In the genomic region with DNA sequence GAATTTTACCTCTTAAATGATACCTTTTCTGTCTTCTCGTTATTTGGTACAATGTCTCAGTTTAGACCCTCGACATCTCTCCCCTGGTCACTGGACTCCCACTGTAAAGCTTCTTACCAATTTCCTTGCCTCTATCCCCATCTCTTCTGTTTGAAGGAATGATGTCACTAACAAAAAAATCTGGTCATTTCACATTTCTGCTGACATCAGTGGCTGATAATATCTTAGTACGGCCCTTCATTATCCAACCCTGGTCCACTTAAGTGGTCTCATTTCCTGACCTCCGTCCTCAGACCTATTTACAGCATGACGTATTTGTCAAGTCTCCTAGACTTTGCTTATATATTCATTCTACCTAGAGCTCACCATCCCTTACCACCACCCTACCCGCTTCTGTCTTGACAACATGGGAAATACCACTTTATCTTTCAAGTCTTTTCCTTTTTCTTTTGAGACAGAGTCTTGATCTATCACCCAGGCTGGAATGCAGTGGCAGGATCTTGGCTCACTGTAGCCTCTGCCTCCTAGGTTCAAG, we compare ENCODE assay signal across 34 cellular contexts.
"Had no signal": no experiment of that assay in that cellular context is flagged by ENCODE, and none has a peak within 500 bp of the region (broad histone marks: within the 10 kb centered on the region; RNA-seq: fewer than 3 reads in every experiment).

No MANE protein-coding gene starts in this region.

- H3K4me3 Mint-ChIP-seq: activated B cell treated with CpG ODN at 0.5 μM for 24 hours; activated CD4-positive, alpha-beta memory T cell treated with anti-CD3 and anti-CD28 coated beads for 36 hours; activated CD4-positive, alpha-beta T cell treated with anti-CD3 and anti-CD28 coated beads, Interleukin-2, amount 10 ng/mL, durations not matched to agents 24 days and 14 days; activated CD8-positive, alpha-beta T cell treated with anti-CD3 and anti-CD28 coated beads for 36 hours; activated naive CD4-positive, alpha-beta T cell treated with anti-CD3 and anti-CD28 coated beads for 36 hours; activated naive CD8-positive, alpha-beta T cell treated with anti-CD3 and anti-CD28 coated beads for 36 hours; activated T-cell treated with anti-CD3 and anti-CD28 coated beads, Interleukin-2, amount 50 U/mL, for 4 hours; activated T-cell treated with anti-CD3 and anti-CD28 coated beads, Interleukin-2, amount 50 U/mL, for 72 hours; activated T-helper 1 cell treated with anti-CD3 and anti-CD28 coated beads, Interleukin-12 subunit alpha, Interleukin-12 subunit beta, Interleukin-2, Interleukin-4 antibody, amounts not matched to agents 30 ng/mL and 10 ng/mL and 1 ng/mL, durations not matched to agents 14 hours and 24 hours and 36 hours; activated T-helper 17 cell treated with anti-CD3 and anti-CD28 coated beads, Interleukin-2, amount 50 U/mL, for 72 hours; T-helper 1 cell treated with Interleukin-12 subunit alpha and Interleukin-12 subunit beta and Interleukin-4 antibody, amounts not matched to agents 30 μg/mL and 1 μg/mL, for 36 hours; T-helper 2 cell treated with Interferon-gamma antibody and Interleukin-4, amounts not matched to agents 5 μg/mL and 100 μg/mL, for 36 hours had no signal

- H3K27ac Mint-ChIP-seq: activated B cell treated with CpG ODN at 0.5 μM for 24 hours; activated CD4-positive, alpha-beta memory T cell treated with anti-CD3 and anti-CD28 coated beads for 36 hours; activated CD4-positive, alpha-beta T cell treated with anti-CD3 and anti-CD28 coated beads, Interleukin-2, amount 10 ng/mL, durations not matched to agents 24 days and 14 days; activated CD8-positive, alpha-beta T cell treated with anti-CD3 and anti-CD28 coated beads for 36 hours; activated naive CD4-positive, alpha-beta T cell treated with anti-CD3 and anti-CD28 coated beads for 36 hours; activated naive CD4-positive, alpha-beta T cell treated with anti-CD3 and anti-CD28 coated beads, Interleukin-2, amount 50 U/mL, for 72 hours; activated naive CD8-positive, alpha-beta T cell treated with anti-CD3 and anti-CD28 coated beads for 36 hours; activated T-cell treated with anti-CD3 and anti-CD28 coated beads, Interleukin-2, amount 50 U/mL, for 72 hours; activated T-helper 1 cell treated with anti-CD3 and anti-CD28 coated beads, Interleukin-12 subunit alpha, Interleukin-12 subunit beta, Interleukin-2, Interleukin-4 antibody, amounts not matched to agents 30 ng/mL and 10 ng/mL and 1 ng/mL, durations not matched to agents 14 hours and 24 hours and 36 hours; activated T-helper 17 cell treated with anti-CD3 and anti-CD28 coated beads, Interleukin-2, amount 50 U/mL, for 72 hours; T-helper 1 cell treated with Interleukin-12 subunit alpha and Interleukin-12 subunit beta and Interleukin-4 antibody, amounts not matched to agents 30 μg/mL and 1 μg/mL, for 36 hours; T-helper 2 cell treated with Interferon-gamma antibody and Interleukin-4, amounts not matched to agents 5 μg/mL and 100 μg/mL, for 36 hours had no signal

- H3K9me3 Mint-ChIP-seq: activated B cell treated with CpG ODN at 0.5 μM for 24 hours; activated CD4-positive, alpha-beta memory T cell treated with anti-CD3 and anti-CD28 coated beads for 36 hours; activated CD4-positive, alpha-beta T cell treated with anti-CD3 and anti-CD28 coated beads, Interleukin-2, amount 10 ng/mL, durations not matched to agents 24 days and 14 days; activated CD8-positive, alpha-beta T cell treated with anti-CD3 and anti-CD28 coated beads for 36 hours; activated naive CD4-positive, alpha-beta T cell treated with anti-CD3 and anti-CD28 coated beads for 36 hours; activated naive CD4-positive, alpha-beta T cell treated with anti-CD3 and anti-CD28 coated beads, Interleukin-2, amount 50 U/mL, for 72 hours; activated naive CD8-positive, alpha-beta T cell treated with anti-CD3 and anti-CD28 coated beads for 36 hours; activated T-cell treated with anti-CD3 and anti-CD28 coated beads, Interleukin-2, amount 50 U/mL, for 4 hours; activated T-cell treated with anti-CD3 and anti-CD28 coated beads, Interleukin-2, amount 50 U/mL, for 72 hours; activated T-helper 1 cell treated with anti-CD3 and anti-CD28 coated beads, Interleukin-12 subunit alpha, Interleukin-12 subunit beta, Interleukin-2, Interleukin-4 antibody, amounts not matched to agents 30 ng/mL and 10 ng/mL and 1 ng/mL, durations not matched to agents 14 hours and 24 hours and 36 hours; activated T-helper 17 cell treated with anti-CD3 and anti-CD28 coated beads, Interleukin-2, amount 50 U/mL, for 72 hours; T-helper 1 cell treated with Interleukin-12 subunit alpha and Interleukin-12 subunit beta and Interleukin-4 antibody, amounts not matched to agents 30 μg/mL and 1 μg/mL, for 36 hours; T-helper 2 cell treated with Interferon-gamma antibody and Interleukin-4, amounts not matched to agents 5 μg/mL and 100 μg/mL, for 36 hours had no signal

- H3K9me3 ChIP-seq: adrenal gland, body of pancreas, breast epithelium had no signal

- H3K27me3 ChIP-seq: adrenal gland, body of pancreas, brain microvascular endothelial cell, breast epithelium had no signal

- DNase-seq: activated B cell treated with CpG ODN at 0.5 μM for 24 hours; activated CD4-positive, alpha-beta memory T cell treated with anti-CD3 and anti-CD28 coated beads for 36 hours; activated CD4-positive, alpha-beta T cell treated with anti-CD3 and anti-CD28 coated beads for 4 hours; activated CD4-positive, alpha-beta T cell treated with anti-CD3 and anti-CD28 coated beads, Interleukin-2, amount 10 ng/mL, durations not matched to agents 24 days and 14 days; activated CD4-positive, alpha-beta T cell treated with anti-CD3 and anti-CD28 coated beads, Interleukin-2, amount 50 U/mL, for 1 hour; activated CD4-positive, alpha-beta T cell treated with anti-CD3 and anti-CD28 coated beads, Interleukin-2, amount 50 U/mL, for 4 hours; activated CD4-positive, CD25-positive, alpha-beta regulatory T cell treated with anti-CD3 and anti-CD28 coated beads, Interleukin-2, amount 50 U/mL, for 72 hours; activated CD8-positive, alpha-beta memory T cell treated with anti-CD3 and anti-CD28 coated beads, Interleukin-2, amount 50 U/mL, for 4 hours; activated CD8-positive, alpha-beta T cell treated with anti-CD3 and anti-CD28 coated beads for 36 hours; activated effector memory CD4-positive, alpha-beta T cell treated with anti-CD3 and anti-CD28 coated beads, Interleukin-2, amount 50 U/mL, for 16 hours; activated gamma-delta T cell treated with Interleukin-2 at 50 U/mL for 16 hours; activated naive CD4-positive, alpha-beta T cell; activated naive CD4-positive, alpha-beta T cell treated with anti-CD3 and anti-CD28 coated beads for 36 hours; activated naive CD4-positive, alpha-beta T cell treated with anti-CD3 and anti-CD28 coated beads, Interleukin-2, amount 50 U/mL, for 16 hours; activated naive CD8-positive, alpha-beta T cell treated with anti-CD3 and anti-CD28 coated beads for 36 hours; activated T-cell treated with anti-CD3 and anti-CD28 coated beads for 4 hours; activated T-cell treated with anti-CD3 and anti-CD28 coated beads, Interleukin-2, amount 50 U/mL, for 1 hour; activated T-cell treated with anti-CD3 and anti-CD28 coated beads, Interleukin-2, amount 50 U/mL, for 4 hours; activated T-cell treated with anti-CD3 and anti-CD28 coated beads, Interleukin-2, amount 50 U/mL, for 72 hours; adrenal gland; amniotic stem cell; aorta; body of pancreas; brain microvascular endothelial cell; central memory CD4-positive, alpha-beta T cell; T-helper 1 cell; T-helper 2 cell; T-helper 9 cell had no signal

- H3K36me3 Mint-ChIP-seq: activated CD4-positive, alpha-beta memory T cell treated with anti-CD3 and anti-CD28 coated beads for 36 hours; activated naive CD4-positive, alpha-beta T cell treated with anti-CD3 and anti-CD28 coated beads, Interleukin-2, amount 50 U/mL, for 72 hours; activated naive CD8-positive, alpha-beta T cell treated with anti-CD3 and anti-CD28 coated beads for 36 hours had no signal

- H3K4me1 ChIP-seq: breast epithelium had no signal

- H3K36me3 ChIP-seq: adrenal gland, brain microvascular endothelial cell, breast epithelium had no signal

- H3K4me1 Mint-ChIP-seq: activated B cell treated with CpG ODN at 0.5 μM for 24 hours; activated CD4-positive, alpha-beta T cell treated with anti-CD3 and anti-CD28 coated beads, Interleukin-2, amount 10 ng/mL, durations not matched to agents 24 days and 14 days; activated naive CD8-positive, alpha-beta T cell treated with anti-CD3 and anti-CD28 coated beads for 36 hours; activated T-helper 17 cell treated with anti-CD3 and anti-CD28 coated beads, Interleukin-2, amount 50 U/mL, for 72 hours had no signal

- H3K4me3 ChIP-seq: adrenal gland, body of pancreas, breast epithelium had no signal

- H3K27ac ChIP-seq: adrenal gland, body of pancreas, brain microvascular endothelial cell, breast epithelium had no signal

- H3K27me3 Mint-ChIP-seq: activated B cell treated with CpG ODN at 0.5 μM for 24 hours; activated CD4-positive, alpha-beta T cell treated with anti-CD3 and anti-CD28 coated beads, Interleukin-2, amount 10 ng/mL, durations not matched to agents 24 days and 14 days; activated CD8-positive, alpha-beta T cell treated with anti-CD3 and anti-CD28 coated beads for 36 hours; activated naive CD8-positive, alpha-beta T cell treated with anti-CD3 and anti-CD28 coated beads for 36 hours had no signal

- ATAC-seq: activated CD8-positive, alpha-beta T cell treated with anti-CD3 and anti-CD28 coated beads for 36 hours; activated naive CD4-positive, alpha-beta T cell treated with anti-CD3 and anti-CD28 coated beads, Interleukin-2, amount 50 U/mL, for 72 hours; activated T-cell treated with anti-CD3 and anti-CD28 coated beads, Interleukin-2, amount 50 U/mL, for 4 hours; activated T-cell treated with anti-CD3 and anti-CD28 coated beads, Interleukin-2, amount 50 U/mL, for 72 hours; activated T-helper 17 cell treated with anti-CD3 and anti-CD28 coated beads, Interleukin-2, amount 50 U/mL, for 72 hours; body of pancreas had no signal
